Comparison of ENCODE assay signal across 1 cellular context in the genomic region with DNA sequence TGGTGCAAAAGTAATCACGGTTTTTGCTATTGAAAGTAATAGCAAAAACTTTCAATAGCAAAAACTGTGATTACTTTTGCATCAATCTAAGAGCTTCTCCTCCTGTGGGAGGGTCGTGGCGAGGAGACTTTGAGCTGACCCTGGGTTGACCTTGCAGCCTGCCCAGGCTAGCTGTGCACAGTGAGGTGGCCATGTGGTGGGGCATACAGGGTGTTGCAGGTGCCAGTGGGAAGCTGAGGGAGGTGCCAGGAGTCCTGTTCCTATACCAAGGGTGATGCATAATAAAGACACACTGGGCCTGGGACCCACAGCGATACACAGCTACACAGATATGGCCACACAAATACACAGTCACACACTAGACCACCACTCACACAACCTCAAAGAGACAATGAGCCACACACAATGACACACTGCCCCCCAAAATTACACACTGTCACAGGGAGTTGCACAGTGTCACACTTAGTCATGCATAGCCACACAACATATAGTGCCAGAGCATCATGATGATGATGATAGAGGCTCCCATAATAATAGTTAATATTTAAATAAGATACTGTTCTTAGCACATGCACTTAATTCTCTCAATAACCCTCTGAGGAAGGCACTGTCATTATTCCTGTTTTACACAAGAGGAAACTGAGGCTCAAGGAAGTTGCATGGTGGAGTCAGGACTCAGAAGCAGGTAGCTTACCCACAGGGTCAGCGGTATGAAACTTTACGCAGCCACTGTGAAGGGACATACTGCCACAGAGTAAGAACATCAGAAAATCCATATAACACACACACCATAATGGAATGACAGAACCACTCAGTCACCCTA.
TF ChIP-seq lines count a peak whose summit lies in the region.

No MANE protein-coding gene starts in this region.

TF ChIP-seq in H1, 55 proteins besides CTCF, POLR2A, EP300 and RAD21:
- TF ChIP-seq YY1 (IDR thresholded peaks at IDR 0.05; ENCODE audit: low read depth, low read length), result no peak
- TF ChIP-seq SIRT6 (IDR thresholded peaks at IDR 0.05; ENCODE audit: low read length), result no peak
- no peak for TF ChIP-seq HDAC2 (IDR thresholded peaks at IDR 0.05; ENCODE audit: borderline replicate concordance in 1 of 2, low read depth in 2 of 2, low read length in 2 of 2)
- TF ChIP-seq CBX5 (IDR thresholded peaks at IDR 0.05; ENCODE audit: low read depth, low read length), result no peak
- TF ChIP-seq EZH2 (IDR thresholded peaks at IDR 0.05; ENCODE audit: low read depth, low read length, severe bottlenecking), result no peak
- no peak for TF ChIP-seq PHF8 (conservative IDR thresholded peaks at IDR 0.05; ENCODE audit: low read depth, low read length)
- TF ChIP-seq EGR1 (IDR thresholded peaks at IDR 0.05; ENCODE audit: borderline replicate concordance, low read depth, low read length), result no peak
- no peak for TF ChIP-seq SRF (IDR thresholded peaks at IDR 0.05; ENCODE audit: low read depth, low read length)
- TF ChIP-seq SP1 (IDR thresholded peaks at IDR 0.05; ENCODE audit: low read depth, low read length), result no peak
- no peak for TF ChIP-seq TEAD4 (IDR thresholded peaks at IDR 0.05; ENCODE audit: low read depth, low read length)
TF ChIP-seq in H1: peak in this region for 0.
